In the genomic region with DNA sequence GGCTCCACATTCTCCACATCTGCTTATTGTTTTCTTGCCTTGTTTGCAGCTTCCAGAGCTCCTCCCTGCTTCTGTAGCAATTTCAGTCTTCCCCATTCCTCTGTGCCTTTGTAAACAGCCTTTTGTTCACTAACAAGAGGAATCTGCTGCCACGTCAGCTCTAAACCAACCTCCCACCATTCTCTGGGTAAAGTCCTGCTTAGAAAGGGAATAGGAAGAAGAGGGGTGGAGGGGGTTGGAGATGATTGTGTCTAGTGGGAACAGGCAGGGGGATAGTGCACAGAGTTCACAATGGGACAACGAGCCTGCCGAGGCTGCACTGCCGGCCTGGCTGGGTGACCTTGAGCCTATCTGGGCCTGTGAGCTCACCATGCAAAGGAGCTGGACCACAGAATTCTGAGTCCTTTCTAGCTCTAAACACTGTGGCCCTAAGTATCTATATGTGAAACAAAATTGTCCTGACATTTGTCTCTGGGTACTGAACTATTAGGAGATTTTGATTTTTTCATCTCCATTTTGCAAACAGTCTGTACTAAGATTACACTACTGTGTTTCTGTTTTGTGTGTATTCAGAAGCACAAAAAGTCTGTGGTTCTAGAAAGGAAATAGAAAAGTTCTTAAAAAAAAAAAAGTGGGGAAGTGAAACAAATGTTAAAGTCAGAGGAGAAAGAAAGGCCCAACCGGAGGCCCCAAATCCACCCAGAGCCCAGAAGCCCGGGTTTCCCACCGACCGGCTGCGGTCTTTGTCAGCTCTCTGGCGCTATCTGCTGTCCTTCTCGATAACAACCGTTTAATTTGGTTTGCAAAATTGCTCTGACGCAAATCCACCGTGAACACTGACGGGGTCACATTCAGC, we compare ENCODE assay signal across 8 cellular contexts. TPM values are rescaled to one million over a fixed set of nuclear protein-coding genes. Genes with fewer than 3 reads are reported as not detected.
DNase-seq lines count a peak whose midpoint lies in the region; ATAC-seq and TF ChIP-seq lines count a peak whose summit lies in the region.

No MANE protein-coding gene starts in this region.

- H3K27ac ChIP-seq in foreskin keratinocyte (no peak overlapping the region), temporal lobe (ENCODE audit: low read depth, low read length) (peak overlapping the region; percentile 98)

- TF ChIP-seq RAD21 in Ishikawa (IDR thresholded peaks at IDR 0.05; ENCODE audit: low read depth): peak; percentile 94

- no peaks in the 10 kb centered on the region for H3K4me1 ChIP-seq in foreskin keratinocyte

- no peak for TF ChIP-seq EP300 in Ishikawa (IDR thresholded peaks at IDR 0.05; ENCODE audit: borderline replicate concordance)

- TF ChIP-seq CTCF in foreskin keratinocyte (conservative IDR thresholded peaks at IDR 0.05): peak; percentile 92

- ATAC-seq in GM21717 (IDR thresholded peaks at IDR 0.05; ENCODE audit: unreplicated experiment): peak; percentile 85
- ATAC-seq in foreskin keratinocyte: peak; percentile 67

- peak; percentile 74 for DNase-seq in EL
- peak; percentile 88 for DNase-seq in SIG-M5 (lab: John Stamatoyannopoulos, UW)
- DNase-seq in activated gamma-delta T cell (lab: John Stamatoyannopoulos, UW): peak; percentile 18
- peak in 1 of 2 donors; percentile 47 for DNase-seq in foreskin keratinocyte
- peak; percentile 62 for DNase-seq in occipital lobe (lab: John Stamatoyannopoulos, UW)

- peaks cover 10% of the 10 kb centered on the region for H3K27me3 ChIP-seq in foreskin keratinocyte

TF ChIP-seq in Ishikawa, 13 proteins besides CTCF, POLR2A, EP300 and RAD21:
- TF ChIP-seq, protein P1, sequence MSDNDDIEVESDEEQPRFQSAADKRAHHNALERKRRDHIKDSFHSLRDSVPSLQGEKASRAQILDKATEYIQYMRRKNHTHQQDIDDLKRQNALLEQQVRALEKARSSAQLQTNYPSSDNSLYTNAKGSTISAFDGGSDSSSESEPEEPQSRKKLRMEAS (IDR thresholded peaks at IDR 0.05): no peak
- TF ChIP-seq YY1 (IDR thresholded peaks at IDR 0.05; ENCODE audit: low read depth) (no peak), FOXM1 (IDR thresholded peaks at IDR 0.05; ENCODE audit: borderline replicate concordance, low read depth) (no peak), TAF1 (IDR thresholded peaks at IDR 0.05; ENCODE audit: low read depth) (no peak), CREB1 (IDR thresholded peaks at IDR 0.05; ENCODE audit: low read depth) (no peak)
- TF ChIP-seq, protein P2, sequence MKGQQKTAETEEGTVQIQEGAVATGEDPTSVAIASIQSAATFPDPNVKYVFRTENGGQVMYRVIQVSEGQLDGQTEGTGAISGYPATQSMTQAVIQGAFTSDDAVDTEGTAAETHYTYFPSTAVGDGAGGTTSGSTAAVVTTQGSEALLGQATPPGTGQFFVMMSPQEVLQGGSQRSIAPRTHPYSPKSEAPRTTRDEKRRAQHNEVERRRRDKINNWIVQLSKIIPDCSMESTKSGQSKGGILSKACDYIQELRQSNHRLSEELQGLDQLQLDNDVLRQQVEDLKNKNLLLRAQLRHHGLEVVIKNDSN (IDR thresholded peaks at IDR 0.05): no peak

RNA-seq across cellular contexts. Expression of a gene that starts 1.4 kb away (rescaled TPM):
- not detected in 2 replicates for total RNA-seq in foreskin keratinocyte
- polyA plus RNA-seq in foreskin keratinocyte: not detected in 2 replicates
- 1.1 TPM for total RNA-seq in occipital lobe
- total RNA-seq in temporal lobe: 0.25 TPM

RNA-seq across cellular contexts. Expression of a gene that starts 34.1 kb away (rescaled TPM):
- total RNA-seq in foreskin keratinocyte (403 and 528 TPM in 2 replicates), occipital lobe (92.3 TPM), temporal lobe (117 TPM)
- 227 and 256 TPM in 2 replicates for polyA plus RNA-seq in foreskin keratinocyte
